9 cellular contexts compared by ENCODE assay signal in genomic region chr7:151244156-151244870, GRCh38. TPM values are rescaled to one million over a fixed set of nuclear protein-coding genes. Genes with fewer than 3 reads are reported as not detected.
DNase-seq lines count a peak whose midpoint lies in the region; ATAC-seq and TF ChIP-seq lines count a peak whose summit lies in the region.
"Had no signal": no experiment of that assay in that cellular context is flagged by ENCODE, and none has a peak within 500 bp of the region (broad histone marks: within the 10 kb centered on the region; RNA-seq: fewer than 3 reads in every experiment).

No MANE protein-coding gene starts in this region.

- no peak for TF ChIP-seq POLR2A in esophagus muscularis mucosa (IDR thresholded peaks at IDR 0.05; ENCODE audit: low read depth)

- DNase-seq in ACHN (peak; percentile 69), GM12864 (ENCODE audit: low read depth) (no peak), NCI-H345 treated with DMSO at 0.1 percent for 48 hours (lab: John Stamatoyannopoulos, UW; ENCODE audit: unreplicated experiment) (peak; percentile 30), esophagus muscularis mucosa (ENCODE audit: extremely low spot score) (no peak), neural progenitor cell (ENCODE audit: low spot score) (peak; percentile 76)
- DNase-seq in activated CD8-positive, alpha-beta memory T cell treated with anti-CD3 and anti-CD28 coated beads, Interleukin-2, amount 50 U/mL, for 48 hours, result peak; percentile 85

- H3K4me3 Mint-ChIP-seq in neural progenitor cell, result peak overlapping the region; percentile 76

- H3K27ac ChIP-seq in esophagus muscularis mucosa (replicated peaks in 1 of 4) (peak overlapping the region in 2 of 4 donors; percentile 2 to 25), neural progenitor cell (no peak overlapping the region)

- H3K9me3 Mint-ChIP-seq in neural progenitor cell, result no peaks in the 10 kb centered on the region

- TF ChIP-seq EP300 in esophagus muscularis mucosa (IDR thresholded peaks at IDR 0.05), result no peak

- in situ Hi-C loops in ACHN (cut with HindIII; ENCODE audit: low pct_ligation_motif_present, low pct_unique_long_range_greater_than_20kb, low sequenced_read_pairs), result no loop called here

- H3K9me3 ChIP-seq in esophagus muscularis mucosa, result no peaks in the 10 kb centered on the region
- no peaks in the 10 kb centered on the region for H3K9me3 ChIP-seq in neural progenitor cell (ENCODE audit: low read depth)

- peaks cover 36% of the 10 kb centered on the region for H3F3A ChIP-seq in neural progenitor cell (ENCODE audit: low read depth)

- peaks cover 40% of the 10 kb centered on the region for H4K20me1 ChIP-seq in neural progenitor cell (ENCODE audit: low read depth)

- H3K27me3 Mint-ChIP-seq in neural progenitor cell (ENCODE audit: insufficient read depth, low read depth), result peaks cover 15% of the 10 kb centered on the region

- H3K79me2 ChIP-seq in neural progenitor cell (ENCODE audit: low read depth), result no peaks in the 10 kb centered on the region

- H3K27ac Mint-ChIP-seq in neural progenitor cell, result peak overlapping the region; percentile 53

- peak overlapping the region; percentile 97 for H3K4me2 ChIP-seq in neural progenitor cell

- H3K4me1 Mint-ChIP-seq in neural progenitor cell, result peaks cover 49% of the 10 kb centered on the region

- H3K4me1 ChIP-seq in esophagus muscularis mucosa (peaks cover 55 to 67% (median 62%) of the 10 kb centered on the region in 4 donors), neural progenitor cell (peaks cover 47% of the 10 kb centered on the region)

- peaks cover 2 to 35% (median 29%) of the 10 kb centered on the region in 4 donors for H3K36me3 ChIP-seq in esophagus muscularis mucosa
- H3K36me3 ChIP-seq in neural progenitor cell, result no peaks in the 10 kb centered on the region

- H3K27me3 ChIP-seq in esophagus muscularis mucosa (peaks cover 0 to 12% (median 0%) of the 10 kb centered on the region in 4 donors), neural progenitor cell (peaks cover 50% of the 10 kb centered on the region)

- H3K4me3 ChIP-seq in GM12864 (ENCODE audit: low read depth, low read length) (no peak overlapping the region), esophagus muscularis mucosa (no peak overlapping the region), neural progenitor cell (peak overlapping the region; percentile 56)

- ATAC-seq in esophagus mucosa (no peak), GM18873 (IDR thresholded peaks at IDR 0.05; ENCODE audit: low FRiP score, unreplicated experiment) (no peak)

- H3K36me3 Mint-ChIP-seq in neural progenitor cell, result peaks cover 16% of the 10 kb centered on the region

- WGBS in esophagus muscularis mucosa, result 37% methylated on average over 12 of the region's 13 CpGs

- intact Hi-C loops in esophagus muscularis mucosa (cut with DNase I), result loop anchor here (2.0 to 10.0 kb wide), 2 partner anchors 58 to 120 kb away; no protein-coding TSS in a partner anchor

- H2AFZ ChIP-seq in neural progenitor cell (replicated peaks), result no peak overlapping the region

- no peak overlapping the region for H3K9ac ChIP-seq in neural progenitor cell

- TF ChIP-seq CTCF in GM12864 (IDR thresholded peaks at IDR 0.05; ENCODE audit: low read depth, low read length, missing control alignments) (peak; percentile 89), esophagus muscularis mucosa (IDR thresholded peaks at IDR 0.05) (peak in 2 of 3 experiments; percentile 79 to 82), neural progenitor cell (IDR thresholded peaks at IDR 0.05) (peak; percentile 91)

RNA-seq across cellular contexts. Expression of gene SMARCD3, which starts 4.2 kb away (rescaled TPM):
- total RNA-seq in esophagus muscularis mucosa (10 to 100 TPM; 25.3 to 43.4 (median 40.6) TPM), neural progenitor cell (ENCODE audit: low replicate concordance) (11.0 and 23.6 TPM in 2 replicates), esophagus mucosa (6.7 TPM)

RNA-seq across cellular contexts. Expression of gene CHPF2, which starts 12.0 kb away (rescaled TPM):
- total RNA-seq in esophagus muscularis mucosa, result 10 to 100 TPM; 23.7 to 39.4 (median 26.8) TPM
- total RNA-seq in neural progenitor cell (ENCODE audit: low replicate concordance), result 8.8 and 18.3 TPM in 2 replicates
- 10.9 TPM for total RNA-seq in esophagus mucosa

RNA-seq across cellular contexts. Expression of gene ABCF2, which starts 17.3 kb away (rescaled TPM):
- total RNA-seq in esophagus muscularis mucosa (10 to 100 TPM; 33.8 to 53.2 (median 39.0) TPM), neural progenitor cell (ENCODE audit: low replicate concordance) (31.3 and 40.7 TPM in 2 replicates), esophagus mucosa (25.7 TPM)

RNA-seq across cellular contexts. Expression of gene H2BK1, which starts 34.0 kb away (rescaled TPM):
- total RNA-seq in esophagus muscularis mucosa (not detected), neural progenitor cell (ENCODE audit: low replicate concordance) (not detected in 2 replicates), esophagus mucosa (not detected)
- total RNA-seq: pulmonary artery endothelial cell had no signal

RNA-seq across cellular contexts. Expression of gene ASB10, which starts 57.3 kb away (rescaled TPM):
- not detected for total RNA-seq in esophagus muscularis mucosa
- total RNA-seq in neural progenitor cell (ENCODE audit: low replicate concordance), result not detected in 2 replicates
- total RNA-seq in esophagus mucosa, result not detected
- total RNA-seq: pulmonary artery endothelial cell had no signal

Comparison
In these comparisons a context has a peak if more than half of its experiments do, and no peak if none do; other contexts are left out.
1. DNase-seq: peak in ACHN (single experiment), NCI-H345 treated with DMSO at 0.1 percent for 48 hours (single experiment), activated CD8-positive, alpha-beta memory T cell treated with anti-CD3 and anti-CD28 coated beads, Interleukin-2, amount 50 U/mL, for 48 hours (single experiment) and neural progenitor cell (single experiment); none in GM12864 (single experiment) and esophagus muscularis mucosa (single experiment).
2. Peak in every context shown above with its lines, with median percentiles within 50 percentile points of each other: CTCF ChIP-seq.